Comparison of ENCODE assay signal across 28 cellular contexts in genomic region chr1:102032534-102032933, GRCh38. TPM values are rescaled to one million over a fixed set of nuclear protein-coding genes. Genes with fewer than 3 reads are reported as not detected.
DNase-seq lines count a peak whose midpoint lies in the region; ATAC-seq, FAIRE-seq and TF ChIP-seq lines count a peak whose summit lies in the region.
"Had no signal": no experiment of that assay in that cellular context is flagged by ENCODE, and none has a peak within 500 bp of the region (broad histone marks: within the 10 kb centered on the region; RNA-seq: fewer than 3 reads in every experiment).

No MANE protein-coding gene starts in this region.

- H3K9me3 ChIP-seq in GM12878 (replicated peaks; ENCODE audit: control insufficient read depth, insufficient read depth, low read length), result no peaks in the 10 kb centered on the region
- H3K9me3 ChIP-seq: ascending aorta, esophagus muscularis mucosa, suprapubic skin had no signal

- WGBS in GM12878 (ENCODE audit: insufficient coverage, insufficient replicate concordance, low lambda C conversion rate, missing lambda C conversion rate), result 13% methylated on average over 7 of the region's 7 CpGs

- no peaks in the 10 kb centered on the region for H3K4me1 ChIP-seq in GM12878 (ENCODE audit: control insufficient read depth, insufficient read depth, low read length)
- H3K4me1 ChIP-seq: ascending aorta, esophagus muscularis mucosa, neural progenitor cell, suprapubic skin had no signal

- intact Hi-C loops in GM12878 (cut with micrococcal nuclease; ENCODE audit: unreplicated experiment), result no loop called here

- ATAC-seq in GM18909 (IDR thresholded peaks at IDR 0.05; ENCODE audit: poor library complexity, unreplicated experiment) (peak; percentile 87), GM21529 (IDR thresholded peaks at IDR 0.05; ENCODE audit: unreplicated experiment) (peak; percentile 64), HG03196 (IDR thresholded peaks at IDR 0.05; ENCODE audit: unreplicated experiment) (peak; percentile 73), GM12878 (peak; percentile 79)
- no peak for ATAC-seq in stimulated activated memory B cell treated with anti-CD40 and anti-IgM and Interleukin-4, amounts not matched to agents 10 μg/mL and 1 μg/mL and 100 μg/mL, for 72 hours
- ATAC-seq: activated T-cell treated with anti-CD3 and anti-CD28 coated beads, Interleukin-2, amount 50 U/mL, for 4 hours; HCT116; left colon had no signal

- SMC1A ChIA-PET in GM12878 (lab: Charles Lee; ENCODE audit: uncharacterized antibody, unreplicated experiment), result no interaction called here

- no peaks in the 10 kb centered on the region for H4K20me1 ChIP-seq in GM12878 (ENCODE audit: control insufficient read depth, insufficient read depth)

- no peaks in the 10 kb centered on the region for H3K9me3 Mint-ChIP-seq in stimulated activated memory B cell treated with anti-CD40 and anti-IgM and Interleukin-4, amounts not matched to agents 10 μg/mL and 1 μg/mL and 100 μg/mL, for 72 hours
- H3K9me3 Mint-ChIP-seq: neural progenitor cell had no signal

- no peak overlapping the region for H3K4me3 ChIP-seq in GM12878
- H3K4me3 ChIP-seq: ascending aorta, esophagus muscularis mucosa, neural progenitor cell, suprapubic skin had no signal

- no peaks in the 10 kb centered on the region for H3K27me3 ChIP-seq in GM12878 (replicated peaks in 1 of 2; ENCODE audit: control insufficient read depth in 2 of 2, insufficient read depth in 2 of 2, low read length in 1 of 2)
- H3K27me3 ChIP-seq: ascending aorta, esophagus muscularis mucosa, neural progenitor cell, suprapubic skin had no signal

- no TSS peak for BruUV-seq in GM12878 (replicated peaks; lab: Mats Ljungman, UMichigan)

- H3K27ac Mint-ChIP-seq in stimulated activated memory B cell treated with anti-CD40 and anti-IgM and Interleukin-4, amounts not matched to agents 10 μg/mL and 1 μg/mL and 100 μg/mL, for 72 hours, result no peak overlapping the region
- H3K27ac Mint-ChIP-seq: activated CD4-positive, alpha-beta memory T cell treated with anti-CD3 and anti-CD28 coated beads for 36 hours; neural progenitor cell had no signal

- H3K4me2 ChIP-seq in GM12878 (ENCODE audit: control insufficient read depth, insufficient read depth), result no peak overlapping the region
- H3K4me2 ChIP-seq: neural progenitor cell had no signal

- no peaks in the 10 kb centered on the region for H3K36me3 Mint-ChIP-seq in stimulated activated memory B cell treated with anti-CD40 and anti-IgM and Interleukin-4, amounts not matched to agents 10 μg/mL and 1 μg/mL and 100 μg/mL, for 72 hours
- H3K36me3 Mint-ChIP-seq: activated CD4-positive, alpha-beta memory T cell treated with anti-CD3 and anti-CD28 coated beads for 36 hours; neural progenitor cell had no signal

- DNase-seq in GM12878 (ENCODE audit: low read depth, low spot score), result no peak
- DNase-seq in SW480 (ENCODE audit: low spot score), result no peak
- DNase-seq in 8988T, result no peak
- DNase-seq: activated CD4-positive, alpha-beta memory T cell treated with anti-CD3 and anti-CD28 coated beads for 36 hours; activated naive CD4-positive, alpha-beta T cell treated with anti-CD3 and anti-CD28 coated beads, Interleukin-2, amount 50 U/mL, for 16 hours; activated T-cell treated with anti-CD3 and anti-CD28 coated beads, Interleukin-2, amount 50 U/mL, for 4 hours; cerebellar nuclear complex; effector CD8-positive, alpha-beta T cell; left colon; NCI-H1930; NCI-H446 treated with DMSO at 0.1 percent for 48 hours; Right ventricle myocardium superior; small intestine; stimulated activated CD8-positive, alpha-beta memory T cell treated with anti-CD3 and anti-CD28 coated beads, Interleukin-4, amount 100 ng/mL, for 48 hours had no signal

- H3K27ac ChIP-seq in GM12878 (ENCODE audit: control insufficient read depth, insufficient read depth), result no peak overlapping the region
- H3K27ac ChIP-seq: ascending aorta, esophagus muscularis mucosa, neural progenitor cell, suprapubic skin had no signal

- H2AFZ ChIP-seq in GM12878 (ENCODE audit: control insufficient read depth, low read depth, low read length), result no peak overlapping the region

- H3K9ac ChIP-seq in GM12878 (ENCODE audit: control insufficient read depth, insufficient read depth, low read length), result no peak overlapping the region
- H3K9ac ChIP-seq: neural progenitor cell had no signal

- TF ChIP-seq RAD21 in GM12878 (IDR thresholded peaks at IDR 0.05; ENCODE audit: insufficient read depth, low read depth, low read length), result no peak

- TF ChIP-seq POLR2A in GM12878 (IDR thresholded peaks at IDR 0.05; ENCODE audit: low read depth, low read length), result no peak

- H3K27me3 Mint-ChIP-seq in stimulated activated memory B cell treated with anti-CD40 and anti-IgM and Interleukin-4, amounts not matched to agents 10 μg/mL and 1 μg/mL and 100 μg/mL, for 72 hours, result no peaks in the 10 kb centered on the region
- H3K27me3 Mint-ChIP-seq: activated CD4-positive, alpha-beta memory T cell treated with anti-CD3 and anti-CD28 coated beads for 36 hours had no signal

- no peaks in the 10 kb centered on the region for H3K79me2 ChIP-seq in GM12878 (ENCODE audit: control insufficient read depth, insufficient read depth, low read length)

- no peak for TF ChIP-seq EP300 in GM12878 (IDR thresholded peaks at IDR 0.05; ENCODE audit: borderline replicate concordance in 1 of 2, control insufficient read depth in 1 of 2, low read depth in 2 of 2, low read length in 2 of 2)

- H3K36me3 ChIP-seq in GM12878 (ENCODE audit: control insufficient read depth in 2 of 2, insufficient read depth in 2 of 2, low read length in 1 of 2), result no peaks in the 10 kb centered on the region
- H3K36me3 ChIP-seq: ascending aorta, esophagus muscularis mucosa, neural progenitor cell, suprapubic skin had no signal

- H3K4me1 Mint-ChIP-seq in stimulated activated memory B cell treated with anti-CD40 and anti-IgM and Interleukin-4, amounts not matched to agents 10 μg/mL and 1 μg/mL and 100 μg/mL, for 72 hours, result no peaks in the 10 kb centered on the region
- H3K4me1 Mint-ChIP-seq: neural progenitor cell had no signal

- in situ Hi-C loops in GM12878 (cut with MboI), result no loop called here

- H3K4me3 Mint-ChIP-seq in stimulated activated memory B cell treated with anti-CD40 and anti-IgM and Interleukin-4, amounts not matched to agents 10 μg/mL and 1 μg/mL and 100 μg/mL, for 72 hours, result no peak overlapping the region
- H3K4me3 Mint-ChIP-seq: activated CD4-positive, alpha-beta memory T cell treated with anti-CD3 and anti-CD28 coated beads for 36 hours; activated T-cell treated with anti-CD3 and anti-CD28 coated beads, Interleukin-2, amount 50 U/mL, for 4 hours; neural progenitor cell had no signal

- POLR2A ChIA-PET in GM12878 (lab: Charles Lee), result no interaction called here

- FAIRE-seq in GM12878 (lab: Jason Lieb, UNC), result no peak
- FAIRE-seq: G401.6, GM12892, small intestine had no signal

- no peak for TF ChIP-seq CTCF in GM12878 (IDR thresholded peaks at IDR 0.05 in 2 of 3, conservative IDR thresholded peaks at IDR 0.05 in 1 of 3; ENCODE audit: control insufficient read depth in 2 of 3, extremely low read depth in 1 of 3, insufficient read depth in 1 of 3, low read depth in 3 of 3, low read length in 3 of 3)

- RAD21 ChIA-PET in GM12878 (lab: Charles Lee; ENCODE audit: unreplicated experiment), result no interaction called here

- CTCF ChIA-PET in GM12878 (lab: Yijun Ruan, JAX), result no interaction called here

TF ChIP-seq in GM12878, 131 proteins besides CTCF, POLR2A, EP300 and RAD21 (continues in another document):
- TF ChIP-seq E4F1 (IDR thresholded peaks at IDR 0.05; ENCODE audit: borderline replicate concordance, partially characterized antibody), result no peak
- TF ChIP-seq IKZF1 (conservative IDR thresholded peaks at IDR 0.05), result no peak

RNA-seq across cellular contexts. Expression of gene OLFM3, which starts 35.8 kb away (rescaled TPM):
- 0.88 and 0.96 TPM in 2 replicates for total RNA-seq in GM12878 (2013; cell fraction: nucleolus; rRNA removed)
- total RNA-seq in GM12878 (2014; rRNA removed) (not detected in 2 replicates), GM12878 (2014; rRNA removed; fragmentation: Illumina TruSeq; extraction: Trizol) (not detected in 2 replicates), GM12878 (2021) (not detected in 2 replicates)
- not detected for polyA plus RNA-seq in GM12878 (2011; ENCODE audit: low read depth)
- polyA plus RNA-seq in GM12878 (2011; rRNA removed) (0.33 and 0.40 TPM in 2 replicates), GM12878 (2014; fragmentation: Illumina TruSeq; extraction: Trizol) (not detected in 2 replicates), GM12878 (2014; fragmentation: Nextera tagmentation; extraction: Ambion mirVana) (not detected), GM12878 (2014; rRNA removed) (not detected in 2 replicates), GM12878 (2016; fragmentation: Nextera tagmentation; extraction: Ambion mirVana) (under 1 TPM in 1 of 2 experiments, not detected in 1; 0.09 TPM)
- 0.08 and 0.10 TPM in 2 replicates for polyA plus RNA-seq in GM12878 (2011; cell fraction: cytosol; rRNA removed)
- polyA plus RNA-seq in GM12878 (2011; cell fraction: nucleus; rRNA removed), result 0.16 and 0.22 TPM in 2 replicates
- 0.07 TPM in 2 replicates for polyA plus RNA-seq in GM12878 (2012)
- polyA minus RNA-seq in GM12878 (2011; rRNA and poly(A)+ RNA removed), result 0.15 and 0.46 TPM in 2 replicates
- polyA minus RNA-seq in GM12878 (2011; cell fraction: cytosol; rRNA and poly(A)+ RNA removed), result not detected in 2 replicates
- 0.19 and 0.24 TPM in 2 replicates for polyA minus RNA-seq in GM12878 (2011; cell fraction: nucleus; rRNA and poly(A)+ RNA removed)
- total RNA-seq: activated CD4-positive, alpha-beta memory T cell treated with anti-CD3 and anti-CD28 coated beads for 36 hours; activated T-cell treated with anti-CD3 and anti-CD28 coated beads, Interleukin-2, amount 50 U/mL, for 4 hours; ascending aorta; pulmonary artery endothelial cell; Right ventricle myocardium superior; suprapubic skin; T-helper 1 cell treated with Interleukin-12 subunit alpha and Interleukin-12 subunit beta and Interleukin-4 antibody, amounts not matched to agents 30 ng/mL and 1 ng/mL, for 36 hours had no signal
- polyA plus RNA-seq: BJ had no signal
